1 cellular context compared by ENCODE assay signal in genomic region chr19:54199401-54199800, GRCh38.
TF ChIP-seq lines count a peak whose summit lies in the region.

No MANE protein-coding gene starts in this region.

TF ChIP-seq in GM23338, 12 proteins besides CTCF, POLR2A, EP300 and RAD21 (continued from another document):
- TF ChIP-seq ZNF331 (CRISPR knock-in tag; IDR thresholded peaks at IDR 0.05; ENCODE audit: low read depth) = no peak
- no peak for TF ChIP-seq NANOG (IDR thresholded peaks at IDR 0.05; ENCODE audit: borderline replicate concordance)
- no peak for TF ChIP-seq POLR2AphosphoS5 (IDR thresholded peaks at IDR 0.05; ENCODE audit: low read depth)
- no peak for TF ChIP-seq CREB1 (CRISPR knock-in tag; IDR thresholded peaks at IDR 0.05; ENCODE audit: low read depth)
- TF ChIP-seq, protein P1, sequence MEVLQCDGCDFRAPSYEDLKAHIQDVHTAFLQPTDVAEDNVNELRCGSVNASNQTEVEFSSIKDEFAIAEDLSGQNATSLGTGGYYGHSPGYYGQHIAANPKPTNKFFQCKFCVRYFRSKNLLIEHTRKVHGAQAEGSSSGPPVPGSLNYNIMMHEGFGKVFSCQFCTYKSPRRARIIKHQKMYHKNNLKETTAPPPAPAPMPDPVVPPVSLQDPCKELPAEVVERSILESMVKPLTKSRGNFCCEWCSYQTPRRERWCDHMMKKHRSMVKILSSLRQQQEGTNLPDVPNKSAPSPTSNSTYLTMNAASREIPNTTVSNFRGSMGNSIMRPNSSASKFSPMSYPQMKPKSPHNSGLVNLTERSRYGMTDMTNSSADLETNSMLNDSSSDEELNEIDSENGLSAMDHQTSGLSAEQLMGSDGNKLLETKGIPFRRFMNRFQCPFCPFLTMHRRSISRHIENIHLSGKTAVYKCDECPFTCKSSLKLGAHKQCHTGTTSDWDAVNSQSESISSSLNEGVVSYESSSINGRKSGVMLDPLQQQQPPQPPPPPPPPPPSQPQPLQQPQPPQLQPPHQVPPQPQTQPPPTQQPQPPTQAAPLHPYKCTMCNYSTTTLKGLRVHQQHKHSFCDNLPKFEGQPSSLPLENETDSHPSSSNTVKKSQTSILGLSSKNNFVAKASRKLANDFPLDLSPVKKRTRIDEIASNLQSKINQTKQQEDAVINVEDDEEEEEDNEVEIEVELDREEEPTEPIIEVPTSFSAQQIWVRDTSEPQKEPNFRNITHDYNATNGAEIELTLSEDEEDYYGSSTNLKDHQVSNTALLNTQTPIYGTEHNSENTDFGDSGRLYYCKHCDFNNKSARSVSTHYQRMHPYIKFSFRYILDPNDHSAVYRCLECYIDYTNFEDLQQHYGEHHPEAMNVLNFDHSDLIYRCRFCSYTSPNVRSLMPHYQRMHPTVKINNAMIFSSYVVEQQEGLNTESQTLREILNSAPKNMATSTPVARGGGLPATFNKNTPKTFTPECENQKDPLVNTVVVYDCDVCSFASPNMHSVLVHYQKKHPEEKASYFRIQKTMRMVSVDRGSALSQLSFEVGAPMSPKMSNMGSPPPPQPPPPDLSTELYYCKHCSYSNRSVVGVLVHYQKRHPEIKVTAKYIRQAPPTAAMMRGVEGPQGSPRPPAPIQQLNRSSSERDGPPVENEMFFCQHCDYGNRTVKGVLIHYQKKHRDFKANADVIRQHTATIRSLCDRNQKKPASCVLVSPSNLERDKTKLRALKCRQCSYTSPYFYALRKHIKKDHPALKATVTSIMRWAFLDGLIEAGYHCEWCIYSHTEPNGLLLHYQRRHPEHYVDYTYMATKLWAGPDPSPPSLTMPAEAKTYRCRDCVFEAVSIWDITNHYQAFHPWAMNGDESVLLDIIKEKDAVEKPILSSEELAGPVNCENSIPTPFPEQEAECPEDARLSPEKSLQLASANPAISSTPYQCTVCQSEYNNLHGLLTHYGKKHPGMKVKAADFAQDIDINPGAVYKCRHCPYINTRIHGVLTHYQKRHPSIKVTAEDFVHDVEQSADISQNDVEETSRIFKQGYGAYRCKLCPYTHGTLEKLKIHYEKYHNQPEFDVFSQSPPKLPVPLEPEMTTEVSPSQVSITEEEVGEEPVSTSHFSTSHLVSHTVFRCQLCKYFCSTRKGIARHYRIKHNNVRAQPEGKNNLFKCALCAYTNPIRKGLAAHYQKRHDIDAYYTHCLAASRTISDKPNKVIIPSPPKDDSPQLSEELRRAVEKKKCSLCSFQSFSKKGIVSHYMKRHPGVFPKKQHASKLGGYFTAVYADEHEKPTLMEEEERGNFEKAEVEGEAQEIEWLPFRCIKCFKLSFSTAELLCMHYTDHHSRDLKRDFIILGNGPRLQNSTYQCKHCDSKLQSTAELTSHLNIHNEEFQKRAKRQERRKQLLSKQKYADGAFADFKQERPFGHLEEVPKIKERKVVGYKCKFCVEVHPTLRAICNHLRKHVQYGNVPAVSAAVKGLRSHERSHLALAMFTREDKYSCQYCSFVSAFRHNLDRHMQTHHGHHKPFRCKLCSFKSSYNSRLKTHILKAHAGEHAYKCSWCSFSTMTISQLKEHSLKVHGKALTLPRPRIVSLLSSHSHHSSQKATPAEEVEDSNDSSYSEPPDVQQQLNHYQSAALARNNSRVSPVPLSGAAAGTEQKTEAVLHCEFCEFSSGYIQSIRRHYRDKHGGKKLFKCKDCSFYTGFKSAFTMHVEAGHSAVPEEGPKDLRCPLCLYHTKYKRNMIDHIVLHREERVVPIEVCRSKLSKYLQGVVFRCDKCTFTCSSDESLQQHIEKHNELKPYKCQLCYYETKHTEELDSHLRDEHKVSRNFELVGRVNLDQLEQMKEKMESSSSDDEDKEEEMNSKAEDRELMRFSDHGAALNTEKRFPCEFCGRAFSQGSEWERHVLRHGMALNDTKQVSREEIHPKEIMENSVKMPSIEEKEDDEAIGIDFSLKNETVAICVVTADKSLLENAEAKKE (CRISPR knock-in tag; IDR thresholded peaks at IDR 0.05) = no peak
- no peak for TF ChIP-seq ZNF114 (CRISPR knock-in tag; IDR thresholded peaks at IDR 0.05)
- no peak for TF ChIP-seq EZH2 (IDR thresholded peaks at IDR 0.05; ENCODE audit: low read depth, unreplicated experiment)
- TF ChIP-seq REST (IDR thresholded peaks at IDR 0.05; ENCODE audit: unreplicated experiment) = no peak
- no peak for TF ChIP-seq JUNB (IDR thresholded peaks at IDR 0.05; ENCODE audit: unreplicated experiment)
- TF ChIP-seq, protein P2, sequence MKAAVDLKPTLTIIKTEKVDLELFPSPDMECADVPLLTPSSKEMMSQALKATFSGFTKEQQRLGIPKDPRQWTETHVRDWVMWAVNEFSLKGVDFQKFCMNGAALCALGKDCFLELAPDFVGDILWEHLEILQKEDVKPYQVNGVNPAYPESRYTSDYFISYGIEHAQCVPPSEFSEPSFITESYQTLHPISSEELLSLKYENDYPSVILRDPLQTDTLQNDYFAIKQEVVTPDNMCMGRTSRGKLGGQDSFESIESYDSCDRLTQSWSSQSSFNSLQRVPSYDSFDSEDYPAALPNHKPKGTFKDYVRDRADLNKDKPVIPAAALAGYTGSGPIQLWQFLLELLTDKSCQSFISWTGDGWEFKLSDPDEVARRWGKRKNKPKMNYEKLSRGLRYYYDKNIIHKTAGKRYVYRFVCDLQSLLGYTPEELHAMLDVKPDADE (IDR thresholded peaks at IDR 0.05) = no peak
